In the genomic region with DNA sequence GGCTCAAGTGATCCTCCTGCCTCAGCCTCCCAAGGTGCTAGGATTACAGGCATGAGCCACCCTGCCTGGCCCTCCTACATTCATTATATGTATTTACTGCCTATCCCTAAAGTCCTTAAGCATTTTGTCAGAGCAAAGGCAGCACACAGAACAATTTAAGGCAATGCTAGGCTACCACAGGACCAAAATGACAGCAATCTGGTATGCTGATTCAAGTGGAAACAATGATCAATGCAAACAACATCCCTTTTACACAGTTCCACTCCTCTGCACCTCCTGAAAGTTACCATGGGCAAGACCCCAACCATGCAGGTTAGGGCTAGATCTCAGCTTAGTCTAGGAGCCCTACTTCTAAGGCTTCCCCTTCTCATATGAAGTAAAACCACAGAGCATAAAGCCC, we compare ENCODE assay signal across 13 cellular contexts.
"Had no signal": no experiment of that assay in that cellular context is flagged by ENCODE, and none has a peak within 500 bp of the region (broad histone marks: within the 10 kb centered on the region; RNA-seq: fewer than 3 reads in every experiment).

No MANE protein-coding gene starts in this region.

- ATAC-seq: natural killer cell treated with Interleukin-12 subunit alpha and Interleukin-12 subunit beta and Interleukin-15 and Interleukin-18, amount 100 ng/mL, for 72 hours; sciatic nerve had no signal

- H3K4me3 Mint-ChIP-seq: activated B cell treated with CpG ODN at 0.5 μM for 24 hours; mesothelial cell of epicardium; natural killer cell treated with Interleukin-12 subunit alpha and Interleukin-12 subunit beta and Interleukin-15 and Interleukin-18, amount 100 ng/mL, for 72 hours had no signal

- DNase-seq: activated B cell treated with CpG ODN at 0.5 μM for 24 hours; activated CD4-positive, alpha-beta T cell treated with anti-CD3 and anti-CD28 coated beads, Interleukin-2, amount 50 U/mL, for 1 hour; activated T-cell treated with anti-CD3 and anti-CD28 coated beads, Interleukin-2, amount 50 U/mL, for 48 hours; cerebellar nuclear complex; cortex of kidney; erythroblast; hypothalamus; stimulated activated CD4-positive, alpha-beta T cell treated with anti-CD3 and anti-CD28 coated beads, Interleukin-4, amount 100 ng/mL, for 1 hour; transverse colon; uterus had no signal

- H3K27ac Mint-ChIP-seq: mesothelial cell of epicardium had no signal

- H3K9me3 Mint-ChIP-seq: mesothelial cell of epicardium; natural killer cell treated with Interleukin-12 subunit alpha and Interleukin-12 subunit beta and Interleukin-15 and Interleukin-18, amount 100 ng/mL, for 72 hours had no signal

- H3K27me3 Mint-ChIP-seq: activated B cell treated with CpG ODN at 0.5 μM for 24 hours; natural killer cell treated with Interleukin-12 subunit alpha and Interleukin-12 subunit beta and Interleukin-15 and Interleukin-18, amount 100 ng/mL, for 72 hours had no signal
